In the genomic region with DNA sequence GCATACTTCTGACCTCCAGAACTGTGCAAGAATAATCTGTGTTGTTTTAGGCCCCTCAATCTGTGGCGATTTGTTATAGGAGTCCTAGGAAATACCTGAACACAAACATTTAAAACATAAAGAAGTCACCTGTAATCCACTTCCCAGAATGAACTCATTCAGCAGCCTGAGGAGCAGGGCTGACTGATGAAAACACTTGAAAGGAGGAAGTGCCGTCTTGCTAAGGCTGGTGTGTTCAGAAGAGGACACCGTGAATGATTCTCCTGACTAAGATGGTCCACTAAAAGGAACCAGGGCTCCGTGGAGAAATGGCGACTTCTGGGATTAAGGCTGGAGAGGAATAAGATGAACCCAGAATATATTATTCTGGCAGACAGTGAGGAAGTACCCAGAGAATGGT, we compare ENCODE assay signal across 20 cellular contexts. TPM values are rescaled to one million over a fixed set of nuclear protein-coding genes. Genes with fewer than 3 reads are reported as not detected.
DNase-seq lines count a peak whose midpoint lies in the region; ATAC-seq and TF ChIP-seq lines count a peak whose summit lies in the region.
"Had no signal": no experiment of that assay in that cellular context is flagged by ENCODE, and none has a peak within 500 bp of the region (broad histone marks: within the 10 kb centered on the region; RNA-seq: fewer than 3 reads in every experiment).

No MANE protein-coding gene starts in this region.

- WGBS in lung, 2 donors: 39 to 62% methylated on average over 5 of the region's 5 CpGs

- H3K4me1 ChIP-seq in lung (ENCODE audit: control insufficient read depth in 2 of 2, insufficient read depth in 2 of 2, low read length in 2 of 2) (peaks cover 8% of the 10 kb centered on the region in 2 donors), ascending aorta (peaks cover 0 to 30% of the 10 kb centered on the region in 2 donors)

- H3K4me3 ChIP-seq in lung (no peak overlapping the region), ascending aorta (no peak overlapping the region)
- H3K4me3 ChIP-seq: gastrocnemius medialis had no signal

- peaks cover 38 to 49% of the 10 kb centered on the region in 2 donors for H3K27me3 Mint-ChIP-seq in T-cell
- peaks cover 22 to 51% (median 36%) of the 10 kb centered on the region in 5 donors for H3K27me3 Mint-ChIP-seq in naive thymus-derived CD8-positive, alpha-beta T cell

- H3K36me3 ChIP-seq in lung (ENCODE audit: control insufficient read depth in 2 of 2, insufficient read depth in 2 of 2, low read length in 2 of 2) (no peaks in the 10 kb centered on the region), ascending aorta (no peaks in the 10 kb centered on the region)
- H3K36me3 ChIP-seq: gastrocnemius medialis had no signal

- H3K9me3 ChIP-seq in lung (ENCODE audit: control insufficient read depth in 2 of 2, insufficient read depth in 1 of 2, low read length in 1 of 2) (peaks cover 0 to 5% of the 10 kb centered on the region in 2 donors), ascending aorta (no peaks in the 10 kb centered on the region)
- H3K9me3 ChIP-seq: gastrocnemius medialis had no signal

- peak overlapping the region in 2 of 3 donors; percentile 17 to 88 for H3K4me3 Mint-ChIP-seq in T-cell
- peak overlapping the region in 4 of 10 donors; percentile 12 to 54 (median 30) for H3K4me3 Mint-ChIP-seq in naive thymus-derived CD8-positive, alpha-beta T cell
- H3K4me3 Mint-ChIP-seq: activated naive CD8-positive, alpha-beta T cell treated with anti-CD3 and anti-CD28 coated beads for 36 hours; stimulated activated naive CD8-positive, alpha-beta T cell treated with anti-CD3 and anti-CD28 coated beads, Interleukin-15, amount 100 ng/mL, for 72 hours had no signal

- H3K27me3 ChIP-seq in lung (ENCODE audit: control insufficient read depth, insufficient read depth): no peaks in the 10 kb centered on the region
- no peaks in the 10 kb centered on the region for H3K27me3 ChIP-seq in ascending aorta
- H3K27me3 ChIP-seq: gastrocnemius medialis had no signal

- no peak for TF ChIP-seq CTCF in lung (IDR thresholded peaks at IDR 0.05; ENCODE audit: control extremely low read depth, extremely low read depth)
- TF ChIP-seq CTCF in ascending aorta (IDR thresholded peaks at IDR 0.05): no peak

- CTCF ChIA-PET in T-cell (lab: Charles Lee): no interaction called here

- POLR2A ChIA-PET in T-cell (lab: Charles Lee): no interaction called here
- POLR2A ChIA-PET in naive thymus-derived CD8-positive, alpha-beta T cell (lab: Charles Lee): no interaction called here

- no peaks in the 10 kb centered on the region for H3K36me3 Mint-ChIP-seq in T-cell
- peaks cover 0 to 3% (median 0%) of the 10 kb centered on the region in 3 donors for H3K36me3 Mint-ChIP-seq in naive thymus-derived CD8-positive, alpha-beta T cell
- H3K36me3 Mint-ChIP-seq: activated naive CD8-positive, alpha-beta T cell treated with anti-CD3 and anti-CD28 coated beads for 36 hours had no signal

- intact Hi-C loops in ascending aorta (cut with DNase I): loop anchor here (10.0 kb wide), 1 partner anchor 1880 kb away; no protein-coding TSS in a partner anchor

- no peaks in the 10 kb centered on the region for H3K9me3 Mint-ChIP-seq in T-cell
- H3K9me3 Mint-ChIP-seq in naive thymus-derived CD8-positive, alpha-beta T cell: no peaks in the 10 kb centered on the region
- H3K9me3 Mint-ChIP-seq: activated naive CD8-positive, alpha-beta T cell treated with anti-CD3 and anti-CD28 coated beads for 36 hours; stimulated activated naive CD8-positive, alpha-beta T cell treated with anti-CD3 and anti-CD28 coated beads, Interleukin-15, amount 100 ng/mL, for 72 hours had no signal

- H3K27ac ChIP-seq in lung (ENCODE audit: low read depth in 1 of 2, low read length in 1 of 2) (no peak overlapping the region), ascending aorta (no peak overlapping the region)
- H3K27ac ChIP-seq: gastrocnemius medialis had no signal

- H3K27ac Mint-ChIP-seq in T-cell: peak overlapping the region in 1 of 2 donors; percentile 14
- H3K27ac Mint-ChIP-seq in naive thymus-derived CD8-positive, alpha-beta T cell: no peak overlapping the region
- H3K27ac Mint-ChIP-seq: activated naive CD8-positive, alpha-beta T cell treated with anti-CD3 and anti-CD28 coated beads for 36 hours; stimulated activated naive CD8-positive, alpha-beta T cell treated with anti-CD3 and anti-CD28 coated beads, Interleukin-15, amount 100 ng/mL, for 72 hours had no signal

- DNase-seq in CD1c-positive myeloid dendritic cell (ENCODE audit: extremely low spot score) (peak; percentile 31), Kasumi-1 (lab: John Stamatoyannopoulos, UW) (peak; percentile 33 to 34), T-cell (no peak), lung (ENCODE audit: low spot score) (peak; percentile 25), ascending aorta (ENCODE audit: low spot score in 2 of 2) (no peak)
- DNase-seq in naive thymus-derived CD8-positive, alpha-beta T cell: no peak
- no peak for DNase-seq in activated CD4-positive, CD25-positive, alpha-beta regulatory T cell (lab: John Stamatoyannopoulos, UW)
- DNase-seq: activated CD4-positive, alpha-beta T cell treated with anti-CD3 and anti-CD28 coated beads for 48 hours; activated naive CD8-positive, alpha-beta T cell treated with anti-CD3 and anti-CD28 coated beads for 36 hours; activated T-cell treated with anti-CD3 and anti-CD28 coated beads, Interleukin-2, amount 50 U/mL, for 48 hours; dermis blood vessel endothelial cell; gastrocnemius medialis; kidney glomerular epithelial cell; NCI-H1694 treated with DMSO at 0.1 percent for 48 hours; NCI-H446; NK-92 treated with Interleukin-12 subunit alpha and Interleukin-12 subunit beta, amount 100 ng/mL, for 24 hours; nucleus accumbens; stimulated activated CD4-positive, alpha-beta T cell treated with anti-CD3 and anti-CD28 coated beads, Interleukin-1b, Interleukin-23, amount 100 ng/mL, for 48 hours; stimulated activated naive CD8-positive, alpha-beta T cell treated with anti-CD3 and anti-CD28 coated beads, Interleukin-15, amount 100 ng/mL, for 72 hours had no signal

- H3K4me1 Mint-ChIP-seq in T-cell: peaks cover 3 to 7% (median 7%) of the 10 kb centered on the region in 3 donors
- H3K4me1 Mint-ChIP-seq in naive thymus-derived CD8-positive, alpha-beta T cell: peaks cover 5 to 10% (median 8%) of the 10 kb centered on the region in 4 donors

- ATAC-seq in T-cell (replicated peaks in 1 of 4) (no peak), lung (ENCODE audit: insufficient read depth, low FRiP score) (no peak)
- no peak for ATAC-seq in naive thymus-derived CD8-positive, alpha-beta T cell
- ATAC-seq: gastrocnemius medialis; Right ventricle myocardium inferior; stimulated activated naive CD8-positive, alpha-beta T cell treated with anti-CD3 and anti-CD28 coated beads, Interleukin-15, amount 100 ng/mL, for 72 hours had no signal

RNA-seq across cellular contexts. Expression of a gene that starts 18.7 kb away (rescaled TPM):
- total RNA-seq in T-cell (100 to 1,000 TPM; 146 to 185 (median 167) TPM), lung (100 to 1,000 TPM; 113 to 185 TPM), ascending aorta (47.0 TPM)
- polyA plus RNA-seq in lung: 10 to 100 TPM; 35.4 to 97.3 TPM
- total RNA-seq in naive thymus-derived CD8-positive, alpha-beta T cell: 100 to 1,000 TPM; 197 to 198 TPM
- 10 to 100 TPM; 31.5 to 44.0 (median 38.0) TPM for polyA plus RNA-seq in naive thymus-derived CD8-positive, alpha-beta T cell

RNA-seq across cellular contexts. Expression of a gene that starts 27.1 kb away (rescaled TPM):
- 1 to 10 TPM in 2 of 5 donors, under 1 TPM in 3; 0.19 to 1.2 (median 0.80) TPM for total RNA-seq in T-cell
- total RNA-seq in lung: 10 to 100 TPM; 14.6 to 15.9 TPM
- 10 to 100 TPM in 1 of 2 donors, 1 to 10 TPM in 1; 8.1 to 11.2 TPM for polyA plus RNA-seq in lung
- total RNA-seq in naive thymus-derived CD8-positive, alpha-beta T cell: under 1 TPM; 0.36 to 0.69 TPM
- polyA plus RNA-seq in naive thymus-derived CD8-positive, alpha-beta T cell: under 1 TPM; 0.35 to 0.65 (median 0.51) TPM
- total RNA-seq in ascending aorta: 0.75 TPM

Comparison
In these comparisons a context has a peak if more than half of its experiments do, and no peak if none do; other contexts are left out.
1. DNase-seq: peak in CD1c-positive myeloid dendritic cell (single experiment), Kasumi-1 (2 of 2) and lung (single experiment); none in T-cell (0 of 34), naive thymus-derived CD8-positive, alpha-beta T cell (0 of 10), ascending aorta (0 of 2) and activated CD4-positive, CD25-positive, alpha-beta regulatory T cell (0 of 4).